Comparison of ENCODE assay signal across 10 cellular contexts in the genomic region with DNA sequence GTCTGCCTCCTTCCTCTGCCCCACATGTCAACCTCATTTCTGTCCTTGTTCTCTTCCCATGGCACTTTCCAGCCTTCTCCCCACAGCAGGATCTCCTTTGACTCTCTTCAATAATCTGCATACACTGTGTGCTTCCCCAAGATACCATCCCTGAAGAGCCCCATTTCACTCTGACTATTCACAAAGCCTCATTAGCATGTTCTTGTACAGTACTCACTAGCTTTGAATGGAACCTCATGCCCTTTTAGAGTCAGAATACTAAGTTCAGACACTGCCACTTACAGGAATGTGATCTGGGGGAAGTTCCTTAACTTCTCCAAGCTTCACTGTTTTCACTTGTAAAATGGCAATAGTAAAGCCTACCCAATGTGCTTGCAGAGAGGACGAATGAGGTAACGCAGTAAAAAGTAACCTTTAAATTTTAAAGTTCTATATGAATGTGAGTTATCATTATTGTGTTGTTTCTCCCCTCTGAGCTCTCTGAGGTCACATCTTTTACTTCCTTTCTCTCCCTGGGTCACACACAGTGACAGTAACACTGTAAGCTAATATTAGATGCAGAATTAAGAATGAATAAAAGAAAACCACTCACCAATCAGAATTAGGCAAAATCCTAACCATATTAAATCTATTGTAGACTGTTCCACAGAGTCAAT.
DNase-seq lines count a peak whose midpoint lies in the region; ATAC-seq and TF ChIP-seq lines count a peak whose summit lies in the region.
"Had no signal": no experiment of that assay in that cellular context is flagged by ENCODE, and none has a peak within 500 bp of the region (broad histone marks: within the 10 kb centered on the region; RNA-seq: fewer than 3 reads in every experiment).

No MANE protein-coding gene starts in this region.

- peaks cover 0 to 32% (median 0%) of the 10 kb centered on the region in 12 donors for H3K4me1 ChIP-seq in heart left ventricle

- no peak overlapping the region for H3K4me3 ChIP-seq in heart left ventricle

- H3K9me3 ChIP-seq in heart left ventricle: peaks cover 0 to 5% (median 0%) of the 10 kb centered on the region in 12 donors

- H3K27me3 ChIP-seq in heart left ventricle: no peaks in the 10 kb centered on the region

- no peaks in the 10 kb centered on the region for H3K36me3 ChIP-seq in heart left ventricle

- intact Hi-C loops in left cardiac atrium (cut with DNase I) (no loop called here), heart left ventricle (cut with DNase I) (no loop called here)

- H3K27ac ChIP-seq in heart left ventricle: peak overlapping the region in 2 of 12 donors; percentile 22 to 77

- 87 to 89% (median 88%) methylated on average over 2 of the region's 2 CpGs for WGBS in heart left ventricle, 4 donors

- no peaks in the 10 kb centered on the region for H3K36me3 Mint-ChIP-seq in activated T-cell treated with anti-CD3 and anti-CD28 coated beads, Interleukin-2, amount 50 U/mL, for 4 hours (ENCODE audit: insufficient read depth)
- no peaks in the 10 kb centered on the region for H3K36me3 Mint-ChIP-seq in activated T-helper 17 cell treated with anti-CD3 and anti-CD28 coated beads, Interleukin-2, amount 50 U/mL, for 72 hours (ENCODE audit: low read depth)
- H3K36me3 Mint-ChIP-seq in stimulated activated memory B cell treated with anti-CD40 and anti-IgM and Interleukin-4, amounts not matched to agents 10 μg/mL and 1 μg/mL and 100 μg/mL, for 72 hours: peaks cover 8% of the 10 kb centered on the region
- no peaks in the 10 kb centered on the region for H3K36me3 Mint-ChIP-seq in endothelial cell (ENCODE audit: low read depth, unreplicated experiment)

- no peaks in the 10 kb centered on the region for H3K9me3 Mint-ChIP-seq in activated T-cell treated with anti-CD3 and anti-CD28 coated beads, Interleukin-2, amount 50 U/mL, for 4 hours
- H3K9me3 Mint-ChIP-seq in activated T-helper 17 cell treated with anti-CD3 and anti-CD28 coated beads, Interleukin-2, amount 50 U/mL, for 72 hours: no peaks in the 10 kb centered on the region
- H3K9me3 Mint-ChIP-seq in stimulated activated memory B cell treated with anti-CD40 and anti-IgM and Interleukin-4, amounts not matched to agents 10 μg/mL and 1 μg/mL and 100 μg/mL, for 72 hours: no peaks in the 10 kb centered on the region
- H3K9me3 Mint-ChIP-seq in endothelial cell (ENCODE audit: unreplicated experiment): no peaks in the 10 kb centered on the region

- TF ChIP-seq POLR2A in heart left ventricle (IDR thresholded peaks at IDR 0.05): no peak

- H3K27ac Mint-ChIP-seq in activated T-helper 17 cell treated with anti-CD3 and anti-CD28 coated beads, Interleukin-2, amount 50 U/mL, for 72 hours: peak overlapping the region; percentile 39
- H3K27ac Mint-ChIP-seq in stimulated activated memory B cell treated with anti-CD40 and anti-IgM and Interleukin-4, amounts not matched to agents 10 μg/mL and 1 μg/mL and 100 μg/mL, for 72 hours: peak overlapping the region; percentile 82
- no peak overlapping the region for H3K27ac Mint-ChIP-seq in endothelial cell (ENCODE audit: unreplicated experiment)

- TF ChIP-seq CTCF in endothelial cell (IDR thresholded peaks at IDR 0.05; ENCODE audit: unreplicated experiment): no peak
- no peak for TF ChIP-seq CTCF in heart left ventricle (IDR thresholded peaks at IDR 0.05)

- peak; percentile 71 for ATAC-seq in activated T-cell treated with anti-CD3 and anti-CD28 coated beads, Interleukin-2, amount 50 U/mL, for 4 hours
- peak; percentile 50 for ATAC-seq in HG02852 (IDR thresholded peaks at IDR 0.05; ENCODE audit: unreplicated experiment)
- ATAC-seq in activated T-helper 17 cell treated with anti-CD3 and anti-CD28 coated beads, Interleukin-2, amount 50 U/mL, for 72 hours (replicated peaks): peak; percentile 75
- ATAC-seq in stimulated activated memory B cell treated with anti-CD40 and anti-IgM and Interleukin-4, amounts not matched to agents 10 μg/mL and 1 μg/mL and 100 μg/mL, for 72 hours: peak; percentile 91
- no peak for ATAC-seq in left cardiac atrium
- no peak for ATAC-seq in heart left ventricle

- no peaks in the 10 kb centered on the region for H3K27me3 Mint-ChIP-seq in activated T-cell treated with anti-CD3 and anti-CD28 coated beads, Interleukin-2, amount 50 U/mL, for 4 hours (ENCODE audit: low read depth)
- H3K27me3 Mint-ChIP-seq in activated T-helper 17 cell treated with anti-CD3 and anti-CD28 coated beads, Interleukin-2, amount 50 U/mL, for 72 hours: peaks cover 12% of the 10 kb centered on the region
- no peaks in the 10 kb centered on the region for H3K27me3 Mint-ChIP-seq in stimulated activated memory B cell treated with anti-CD40 and anti-IgM and Interleukin-4, amounts not matched to agents 10 μg/mL and 1 μg/mL and 100 μg/mL, for 72 hours
- H3K27me3 Mint-ChIP-seq in endothelial cell (ENCODE audit: unreplicated experiment): peaks cover 6% of the 10 kb centered on the region

- peaks cover 32% of the 10 kb centered on the region for H3K4me1 Mint-ChIP-seq in activated T-cell treated with anti-CD3 and anti-CD28 coated beads, Interleukin-2, amount 50 U/mL, for 4 hours (ENCODE audit: low read depth)
- H3K4me1 Mint-ChIP-seq in activated T-helper 17 cell treated with anti-CD3 and anti-CD28 coated beads, Interleukin-2, amount 50 U/mL, for 72 hours: peaks cover 20% of the 10 kb centered on the region
- peaks cover 66% of the 10 kb centered on the region for H3K4me1 Mint-ChIP-seq in stimulated activated memory B cell treated with anti-CD40 and anti-IgM and Interleukin-4, amounts not matched to agents 10 μg/mL and 1 μg/mL and 100 μg/mL, for 72 hours
- H3K4me1 Mint-ChIP-seq in endothelial cell (ENCODE audit: unreplicated experiment): peaks cover 12% of the 10 kb centered on the region

- peak overlapping the region; percentile 4 for H3K4me3 Mint-ChIP-seq in activated T-cell treated with anti-CD3 and anti-CD28 coated beads, Interleukin-2, amount 50 U/mL, for 4 hours
- H3K4me3 Mint-ChIP-seq in activated T-helper 17 cell treated with anti-CD3 and anti-CD28 coated beads, Interleukin-2, amount 50 U/mL, for 72 hours: peak overlapping the region; percentile 40
- H3K4me3 Mint-ChIP-seq in stimulated activated memory B cell treated with anti-CD40 and anti-IgM and Interleukin-4, amounts not matched to agents 10 μg/mL and 1 μg/mL and 100 μg/mL, for 72 hours: peak overlapping the region; percentile 45
- H3K4me3 Mint-ChIP-seq in endothelial cell (ENCODE audit: unreplicated experiment): no peak overlapping the region

- no peak for DNase-seq in activated T-cell treated with anti-CD3 and anti-CD28 coated beads, Interleukin-2, amount 50 U/mL, for 4 hours
- DNase-seq in activated T-cell treated with anti-CD3 and anti-CD28 coated beads for 4 hours (no peak), left cardiac atrium (no peak), endothelial cell (ENCODE audit: low spot score) (no peak), heart left ventricle (no peak)
- DNase-seq: KG1, posterior cingulate gyrus had no signal

Comparison
In these comparisons a context has a peak if more than half of its experiments do, and no peak if none do; other contexts are left out.
1. ATAC-seq: peak in activated T-cell treated with anti-CD3 and anti-CD28 coated beads, Interleukin-2, amount 50 U/mL, for 4 hours (2 of 2), HG02852 (single experiment), activated T-helper 17 cell treated with anti-CD3 and anti-CD28 coated beads, Interleukin-2, amount 50 U/mL, for 72 hours (single experiment) and stimulated activated memory B cell treated with anti-CD40 and anti-IgM and Interleukin-4, amounts not matched to agents 10 μg/mL and 1 μg/mL and 100 μg/mL, for 72 hours (single experiment); none in left cardiac atrium (0 of 2) and heart left ventricle (0 of 4).